In the genomic region with DNA sequence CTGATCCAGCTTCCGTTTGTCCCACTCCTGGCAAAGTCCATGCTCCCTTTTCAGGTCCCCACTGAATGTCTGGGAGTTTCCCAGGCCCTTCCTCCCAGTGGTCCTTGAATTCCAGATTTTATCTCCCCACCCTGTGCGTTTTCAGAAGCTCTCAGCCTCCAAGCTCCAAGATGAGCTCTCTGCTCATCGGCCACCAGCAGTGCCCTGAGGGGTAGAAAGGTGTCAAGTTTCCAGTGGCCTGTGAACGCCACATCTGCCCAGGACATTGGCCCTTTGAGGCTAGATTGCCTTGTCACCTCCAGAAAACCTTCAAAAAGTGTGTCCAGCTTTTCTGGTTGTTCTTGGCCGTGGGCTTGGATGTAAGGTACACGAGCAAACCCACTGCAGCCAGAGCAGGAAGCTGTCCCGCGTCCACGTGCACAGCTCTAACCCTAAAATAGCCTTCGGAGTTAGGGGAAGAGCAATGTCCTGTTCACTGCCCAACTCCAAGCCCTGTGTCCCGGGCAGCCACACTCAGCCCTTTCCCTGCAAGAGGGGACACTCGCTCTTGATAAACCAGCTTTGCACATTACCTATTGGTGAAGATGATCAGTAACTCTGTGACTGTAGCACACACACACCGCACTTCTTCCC, we compare ENCODE assay signal across 1 cellular context.
TF ChIP-seq lines count a peak whose summit lies in the region.

No MANE protein-coding gene starts in this region.

TF ChIP-seq in WTC11, 78 proteins besides CTCF, POLR2A, EP300 and RAD21 (continued from another document):
- TF ChIP-seq, protein P1, sequence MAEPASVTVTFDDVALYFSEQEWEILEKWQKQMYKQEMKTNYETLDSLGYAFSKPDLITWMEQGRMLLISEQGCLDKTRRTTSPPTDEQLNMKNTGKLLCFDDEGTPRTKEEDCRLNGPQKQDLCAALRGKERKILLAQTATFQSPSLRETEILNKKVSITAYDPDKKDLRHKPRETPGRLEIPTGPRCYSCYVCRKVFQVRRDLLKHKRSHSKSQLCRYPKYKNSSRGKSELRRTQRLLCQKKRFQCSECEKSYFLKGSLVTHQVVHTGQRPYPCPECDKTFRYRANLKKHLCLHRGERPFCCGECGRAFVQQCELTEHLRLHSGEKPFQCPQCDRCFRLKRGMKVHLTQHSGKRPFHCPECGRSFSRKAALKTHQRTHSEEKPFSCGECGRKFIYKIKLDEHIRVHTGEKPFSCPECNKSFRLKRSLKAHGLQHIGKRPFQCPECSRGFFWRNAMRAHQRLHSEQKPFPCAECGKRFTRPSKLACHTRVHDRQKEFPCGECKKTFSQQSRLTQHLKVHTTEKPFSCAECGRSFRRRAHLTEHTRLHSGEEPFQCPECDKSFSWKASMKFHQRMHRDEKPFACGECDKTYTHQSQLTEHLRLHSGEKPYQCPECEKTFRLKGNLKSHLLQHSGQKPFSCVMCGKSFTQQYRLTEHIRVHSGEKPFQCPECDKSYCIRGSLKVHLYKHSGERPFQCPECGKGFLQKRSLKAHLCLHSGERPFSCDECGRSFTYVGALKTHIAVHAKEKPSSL (CRISPR knock-in tag; conservative IDR thresholded peaks at IDR 0.05): no peak
- TF ChIP-seq ZNF416 (CRISPR knock-in tag; IDR thresholded peaks at IDR 0.05) (no peak), RORB (CRISPR knock-in tag; IDR thresholded peaks at IDR 0.05) (no peak)
